ENCODE assay signal across 9 cellular contexts in genomic region chr1:164914208-164914607, GRCh38.
DNase-seq lines count a peak whose midpoint lies in the region; ATAC-seq and TF ChIP-seq lines count a peak whose summit lies in the region.
"Had no signal": no experiment of that assay in that cellular context is flagged by ENCODE, and none has a peak within 500 bp of the region (broad histone marks: within the 10 kb centered on the region; RNA-seq: fewer than 3 reads in every experiment).

No MANE protein-coding gene starts in this region.

- H3K4me2 ChIP-seq in IMR-90 (ENCODE audit: low read depth, low read length) (no peak overlapping the region), mesendoderm (ENCODE audit: low read length) (no peak overlapping the region)

- H3K4me1 Mint-ChIP-seq in naive thymus-derived CD4-positive, alpha-beta T cell = no peaks in the 10 kb centered on the region
- H3K4me1 Mint-ChIP-seq in stimulated activated naive B cell treated with anti-CD40 and anti-IgM and Interleukin-4, amounts not matched to agents 10 μg/mL and 1 μg/mL and 100 μg/mL, for 72 hours = no peaks in the 10 kb centered on the region

- H3K79me2 ChIP-seq in mesendoderm (ENCODE audit: control insufficient read depth, insufficient read depth, low read length) = no peaks in the 10 kb centered on the region

- no peak overlapping the region for H3K4me3 ChIP-seq in AG10803 (ENCODE audit: low read length)
- no peak overlapping the region for H3K4me3 ChIP-seq in IMR-90 (ENCODE audit: insufficient read depth, low read depth, low read length)
- H3K4me3 ChIP-seq in mesendoderm (ENCODE audit: low read length) = no peak overlapping the region
- no peak overlapping the region for H3K4me3 ChIP-seq in naive thymus-derived CD4-positive, alpha-beta T cell (ENCODE audit: low read length)

- H3K4me1 ChIP-seq in IMR-90 (ENCODE audit: control insufficient read depth, insufficient read depth, low read length) (no peaks in the 10 kb centered on the region), mesendoderm (ENCODE audit: control insufficient read depth, low read depth, low read length) (peaks cover 3% of the 10 kb centered on the region)
- H3K4me1 ChIP-seq in naive thymus-derived CD4-positive, alpha-beta T cell (ENCODE audit: control insufficient read depth in 2 of 2, insufficient read depth in 2 of 2, low read length in 2 of 2) = no peaks in the 10 kb centered on the region

- H3K56ac ChIP-seq in IMR-90 (ENCODE audit: extremely low read depth, insufficient read depth, low read length) = no peak overlapping the region
- H3K56ac ChIP-seq in mesendoderm (ENCODE audit: low read length) = no peak overlapping the region

- H2AK9ac ChIP-seq in IMR-90 (replicated peaks; ENCODE audit: low read depth, low read length, poor library complexity) = no peak overlapping the region

- no peak overlapping the region for H3K27ac Mint-ChIP-seq in naive thymus-derived CD4-positive, alpha-beta T cell
- H3K27ac Mint-ChIP-seq in stimulated activated naive B cell treated with anti-CD40 and anti-IgM and Interleukin-4, amounts not matched to agents 10 μg/mL and 1 μg/mL and 100 μg/mL, for 72 hours = no peak overlapping the region

- H4K91ac ChIP-seq in IMR-90 (ENCODE audit: insufficient read depth, low read depth, low read length) = no peak overlapping the region

- no peak overlapping the region for H2BK15ac ChIP-seq in IMR-90 (ENCODE audit: low read depth, low read length)
- H2BK15ac ChIP-seq in mesendoderm (replicated peaks; ENCODE audit: low read depth) = no peak overlapping the region

- H3K9ac ChIP-seq in IMR-90 (ENCODE audit: low read depth, low read length) (no peak overlapping the region), mesendoderm (ENCODE audit: low read length) (no peak overlapping the region)

- CTCF ChIA-PET in IMR-90 (lab: Yijun Ruan, JAX) = interaction anchor here (1.1 kb wide), 1 partner anchor 1377 kb away, joined by 3 read pairs; no protein-coding TSS in a partner anchor
- CTCF ChIA-PET in naive thymus-derived CD4-positive, alpha-beta T cell (lab: Charles Lee) = no interaction called here

- no peaks in the 10 kb centered on the region for H3K79me1 ChIP-seq in IMR-90 (ENCODE audit: low read depth in 1 of 2, low read length in 2 of 2)
- H3K79me1 ChIP-seq in mesendoderm (ENCODE audit: low read length) = no peaks in the 10 kb centered on the region

- dilution Hi-C loops in IMR-90 (cut with HindIII; ENCODE audit: low sequenced_read_pairs, unreplicated experiment) = no loop called here

- no peak overlapping the region for H3K18ac ChIP-seq in IMR-90 (ENCODE audit: low read depth, low read length)
- H3K18ac ChIP-seq in mesendoderm (ENCODE audit: low read length) = no peak overlapping the region

- peak; percentile 58 for DNase-seq in AG10803 (ENCODE audit: low read depth)
- peak; percentile 57 for DNase-seq in IMR-90
- peak; percentile 68 for DNase-seq in dedifferentiated amniotic fluid mesenchymal stem cell (ENCODE audit: extremely low spot score)
- DNase-seq in mesendoderm = peak; percentile 28
- DNase-seq in naive thymus-derived CD4-positive, alpha-beta T cell = no peak
- no peak for DNase-seq in stimulated activated naive B cell treated with anti-CD40 and anti-IgM and Interleukin-4, amounts not matched to agents 10 μg/mL and 1 μg/mL and 100 μg/mL, for 72 hours
- DNase-seq: activated CD4-positive, alpha-beta T cell treated with anti-CD3 and anti-CD28 coated beads, Interleukin-2, amount 50 U/mL, for 1 hour had no signal

- WGBS in IMR-90 (ENCODE audit: extremely low coverage in 2 of 2, insufficient read length in 1 of 2), 2 experiments = no CpG with 5 or more reads among the region's 1 CpG
- WGBS in mesendoderm (ENCODE audit: extremely low coverage, insufficient coverage, low lambda C conversion rate) = no CpG with 5 or more reads among the region's 1 CpG

- no peak overlapping the region for H3K14ac ChIP-seq in IMR-90 (replicated peaks; ENCODE audit: low read depth, low read length)

- H4K8ac ChIP-seq in IMR-90 (ENCODE audit: low read depth in 2 of 2, low read length in 2 of 2) (no peak overlapping the region), mesendoderm (ENCODE audit: low read depth, low read length) (no peak overlapping the region)

- peaks cover 0 to under 1% (median 0%) of the 10 kb centered on the region in 5 donors for H3K36me3 Mint-ChIP-seq in naive thymus-derived CD4-positive, alpha-beta T cell
- H3K36me3 Mint-ChIP-seq in stimulated activated naive B cell treated with anti-CD40 and anti-IgM and Interleukin-4, amounts not matched to agents 10 μg/mL and 1 μg/mL and 100 μg/mL, for 72 hours = no peaks in the 10 kb centered on the region

- no peak overlapping the region for H3K4me3 Mint-ChIP-seq in naive thymus-derived CD4-positive, alpha-beta T cell
- H3K4me3 Mint-ChIP-seq in stimulated activated naive B cell treated with anti-CD40 and anti-IgM and Interleukin-4, amounts not matched to agents 10 μg/mL and 1 μg/mL and 100 μg/mL, for 72 hours = no peak overlapping the region

- H3K9me3 Mint-ChIP-seq in naive thymus-derived CD4-positive, alpha-beta T cell = peaks cover 0 to 7% (median 0%) of the 10 kb centered on the region in 11 donors
- H3K9me3 Mint-ChIP-seq in stimulated activated naive B cell treated with anti-CD40 and anti-IgM and Interleukin-4, amounts not matched to agents 10 μg/mL and 1 μg/mL and 100 μg/mL, for 72 hours = no peaks in the 10 kb centered on the region

- no peaks in the 10 kb centered on the region for H3K36me3 ChIP-seq in IMR-90 (ENCODE audit: control insufficient read depth, insufficient read depth, low read length)
- H3K36me3 ChIP-seq in mesendoderm (ENCODE audit: control insufficient read depth, insufficient read depth, low read length) = no peaks in the 10 kb centered on the region
- H3K36me3 ChIP-seq in naive thymus-derived CD4-positive, alpha-beta T cell (ENCODE audit: control insufficient read depth in 2 of 3, insufficient read depth in 3 of 3, low read length in 3 of 3) = no peaks in the 10 kb centered on the region

- TF ChIP-seq POLR2A in IMR-90 (IDR thresholded peaks at IDR 0.05; ENCODE audit: low read depth, low read length) = no peak

- in situ Hi-C loops in IMR-90 (cut with MboI; ENCODE audit: low sequenced_read_pairs) = no loop called here

- intact Hi-C loops in IMR-90 (cut with micrococcal nuclease) = loop anchor here (2.0 to 10.0 kb wide), 3 partner anchors 1029 to 1385 kb away; no protein-coding TSS in a partner anchor
- intact Hi-C loops in naive thymus-derived CD4-positive, alpha-beta T cell (cut with micrococcal nuclease) = no loop called here

- POLR2A ChIA-PET in IMR-90 (lab: Charles Lee; ENCODE audit: unreplicated experiment) = no interaction called here
- POLR2A ChIA-PET in naive thymus-derived CD4-positive, alpha-beta T cell (lab: Charles Lee) = no interaction called here

- H3K27ac ChIP-seq in IMR-90 (ENCODE audit: insufficient read depth, low read length) = no peak overlapping the region
- H3K27ac ChIP-seq in mesendoderm (ENCODE audit: low read depth, low read length) = no peak overlapping the region
- H3K27ac ChIP-seq in naive thymus-derived CD4-positive, alpha-beta T cell (ENCODE audit: low read depth, low read length) = no peak overlapping the region

- H2BK20ac ChIP-seq in IMR-90 (ENCODE audit: low read depth, low read length) = no peak overlapping the region

- H2AK5ac ChIP-seq in IMR-90 (ENCODE audit: low read depth, low read length) = no peak overlapping the region
- H2AK5ac ChIP-seq in mesendoderm (ENCODE audit: low read length) = no peak overlapping the region

- H2AFZ ChIP-seq in IMR-90 (replicated peaks; ENCODE audit: low read length, poor library complexity) = no peak overlapping the region

- BruUV-seq in IMR-90 (replicated peaks; lab: Mats Ljungman, UMichigan) = no TSS peak

- TF ChIP-seq CTCF in AG10803 (conservative IDR thresholded peaks at IDR 0.05; ENCODE audit: low read length) (peak; percentile 51), IMR-90 (conservative IDR thresholded peaks at IDR 0.05; ENCODE audit: low read depth, low read length) (peak; percentile 55)

- peak; percentile 75 for ATAC-seq in IMR-90 (ENCODE audit: low read depth)
- ATAC-seq in naive thymus-derived CD4-positive, alpha-beta T cell = no peak
- ATAC-seq in stimulated activated naive B cell treated with anti-CD40 and anti-IgM and Interleukin-4, amounts not matched to agents 10 μg/mL and 1 μg/mL and 100 μg/mL, for 72 hours (replicated peaks) = no peak
- ATAC-seq in GM18868 (IDR thresholded peaks at IDR 0.05; ENCODE audit: unreplicated experiment) = no peak
- ATAC-seq in GM18511 (IDR thresholded peaks at IDR 0.05; ENCODE audit: unreplicated experiment) = no peak

- H3K27me3 Mint-ChIP-seq in naive thymus-derived CD4-positive, alpha-beta T cell = peaks cover 0 to 6% (median 0%) of the 10 kb centered on the region in 5 donors
- no peaks in the 10 kb centered on the region for H3K27me3 Mint-ChIP-seq in stimulated activated naive B cell treated with anti-CD40 and anti-IgM and Interleukin-4, amounts not matched to agents 10 μg/mL and 1 μg/mL and 100 μg/mL, for 72 hours

- no peaks in the 10 kb centered on the region for H3K9me3 ChIP-seq in IMR-90 (ENCODE audit: control insufficient read depth, insufficient read depth, low read length)
- H3K9me3 ChIP-seq in naive thymus-derived CD4-positive, alpha-beta T cell (ENCODE audit: control insufficient read depth in 2 of 3, low read length in 3 of 3) = no peaks in the 10 kb centered on the region

- H2BK120ac ChIP-seq in IMR-90 (ENCODE audit: low read depth, low read length) = no peak overlapping the region
- no peak overlapping the region for H2BK120ac ChIP-seq in mesendoderm (ENCODE audit: low read depth, low read length)

- no peak overlapping the region for H3K4ac ChIP-seq in IMR-90 (ENCODE audit: low read depth, low read length)
- H3K4ac ChIP-seq in mesendoderm (ENCODE audit: low read depth, low read length) = no peak overlapping the region

- H3K27me3 ChIP-seq in IMR-90 (ENCODE audit: control insufficient read depth, insufficient read depth, low read length) (peaks cover 2% of the 10 kb centered on the region), mesendoderm (ENCODE audit: insufficient read depth, low read length, poor library complexity) (no peaks in the 10 kb centered on the region)
- no peaks in the 10 kb centered on the region for H3K27me3 ChIP-seq in naive thymus-derived CD4-positive, alpha-beta T cell (ENCODE audit: control insufficient read depth in 2 of 2, insufficient read depth in 2 of 2, low read length in 2 of 2)

- H4K20me1 ChIP-seq in IMR-90 (ENCODE audit: insufficient read depth, low read length) = no peaks in the 10 kb centered on the region

- no peak overlapping the region for H3K23ac ChIP-seq in IMR-90 (ENCODE audit: low read depth, low read length)
- H3K23ac ChIP-seq in mesendoderm (ENCODE audit: low read length) = no peak overlapping the region

- H3K9me1 ChIP-seq in IMR-90 (ENCODE audit: insufficient read depth, low read length) = no peaks in the 10 kb centered on the region

- H4K5ac ChIP-seq in IMR-90 (ENCODE audit: low read depth, low read length) = no peak overlapping the region
- H4K5ac ChIP-seq in mesendoderm (ENCODE audit: low read length) = no peak overlapping the region

- no peak overlapping the region for H2BK5ac ChIP-seq in IMR-90 (ENCODE audit: low read depth, low read length, poor library complexity, severe bottlenecking)
- no peak overlapping the region for H2BK5ac ChIP-seq in mesendoderm (ENCODE audit: low read length)

- peak; percentile 60 for TF ChIP-seq RAD21 in IMR-90 (IDR thresholded peaks at IDR 0.05; ENCODE audit: low read length)

TF ChIP-seq in IMR-90, 13 proteins besides CTCF, POLR2A, EP300 and RAD21 (continues in another document):
- TF ChIP-seq CEBPB (IDR thresholded peaks at IDR 0.05; ENCODE audit: low read depth, low read length) = peak; percentile 83

Comparison
In these comparisons a context has a peak if more than half of its experiments do, and no peak if none do; other contexts are left out.
1. DNase-seq: peak in AG10803 (single experiment), IMR-90 (single experiment), dedifferentiated amniotic fluid mesenchymal stem cell (single experiment) and mesendoderm (single experiment); none in naive thymus-derived CD4-positive, alpha-beta T cell (0 of 9) and stimulated activated naive B cell treated with anti-CD40 and anti-IgM and Interleukin-4, amounts not matched to agents 10 μg/mL and 1 μg/mL and 100 μg/mL, for 72 hours (single experiment).